Comparison of ENCODE assay signal across 8 cellular contexts in genomic region chr12:14257734-14258467, GRCh38.
DNase-seq lines count a peak whose midpoint lies in the region; ATAC-seq and TF ChIP-seq lines count a peak whose summit lies in the region.

No MANE protein-coding gene starts in this region.

- no peak overlapping the region for H3K4me3 ChIP-seq in GM12875 (ENCODE audit: low read depth, low read length)
- no peak overlapping the region for H3K4me3 ChIP-seq in WERI-Rb-1 (ENCODE audit: low read depth, low read length)
- H3K4me3 ChIP-seq in cardiac fibroblast (replicated peaks in 1 of 2; ENCODE audit: low read depth in 2 of 2, low read length in 2 of 2), result no peak overlapping the region

- H3K27me3 ChIP-seq in WERI-Rb-1 (ENCODE audit: insufficient read depth, low read depth, severe bottlenecking), result no peaks in the 10 kb centered on the region

- TF ChIP-seq CTCF in GM12875 (IDR thresholded peaks at IDR 0.05; ENCODE audit: borderline replicate concordance, insufficient read depth, low read depth, low read length) (0 out of 2 replicates have a peak, but pooled peaks have one; percentile 6), WERI-Rb-1 (IDR thresholded peaks at IDR 0.05; ENCODE audit: low read depth, low read length) (0 out of 2 replicates have a peak, but pooled peaks have one; percentile 1), cardiac fibroblast (IDR thresholded peaks at IDR 0.05; ENCODE audit: low read depth, low read length) (no peak)

- ATAC-seq in HG02970 (IDR thresholded peaks at IDR 0.05; ENCODE audit: low FRiP score, unreplicated experiment) (peak; percentile 66), GM21576 (IDR thresholded peaks at IDR 0.05; ENCODE audit: unreplicated experiment) (no peak)

- peaks cover 17% of the 10 kb centered on the region for H3K9me3 ChIP-seq in WERI-Rb-1 (ENCODE audit: severe bottlenecking)

- H3K27ac ChIP-seq in WERI-Rb-1, result peak overlapping the region; percentile 76

- no peaks in the 10 kb centered on the region for H3K36me3 ChIP-seq in WERI-Rb-1

- DNase-seq in NCI-H2107 (lab: John Stamatoyannopoulos, UW) (peak; percentile 93), WERI-Rb-1 (peak; percentile 85), cardiac fibroblast (ENCODE audit: low read depth in 2 of 2) (peak; percentile 99 to 100), iris pigment epithelial cell (ENCODE audit: low read depth) (peak; percentile 100), smooth muscle cell of the brain vasculature (ENCODE audit: low read depth, low spot score) (peak; percentile 95)
